Comparison of ENCODE assay signal across 9 cellular contexts in genomic region chr18:12352188-12352587, GRCh38. TPM values are rescaled to one million over a fixed set of nuclear protein-coding genes. Genes with fewer than 3 reads are reported as not detected.
"Had no signal": no experiment of that assay in that cellular context is flagged by ENCODE, and none has a peak within 500 bp of the region (broad histone marks: within the 10 kb centered on the region; RNA-seq: fewer than 3 reads in every experiment).

No MANE protein-coding gene starts in this region.

- H3K4me3 Mint-ChIP-seq: IgD-negative memory B cell had no signal

- H3K9me3 Mint-ChIP-seq: IgD-negative memory B cell had no signal

- H3K4me3 ChIP-seq: K562 had no signal

- H3K27ac ChIP-seq: HL-60, KMS-11 had no signal

- H3K9ac ChIP-seq: KMS-11 had no signal

- ATAC-seq: K562 had no signal

- H3K27me3 Mint-ChIP-seq: IgD-negative memory B cell had no signal

- H3K4me2 ChIP-seq: KMS-11 had no signal

- H3K27ac Mint-ChIP-seq: IgD-negative memory B cell had no signal

- DNase-seq: IMR-90, KBM-7, KG1 had no signal

- FAIRE-seq: HTR-8/SVneo, K562 had no signal

RNA-seq across cellular contexts. Expression of gene TUBB6, which starts 44.1 kb away (rescaled TPM):
- total RNA-seq: HT-29 had no signal
